Comparison of ENCODE assay signal across 12 cellular contexts in genomic region chr6:88177961-88178464, GRCh38. TPM values are rescaled to one million over a fixed set of nuclear protein-coding genes. Genes with fewer than 3 reads are reported as not detected.
DNase-seq lines count a peak whose midpoint lies in the region; ATAC-seq, FAIRE-seq and TF ChIP-seq lines count a peak whose summit lies in the region.
"Had no signal": no experiment of that assay in that cellular context is flagged by ENCODE, and none has a peak within 500 bp of the region (broad histone marks: within the 10 kb centered on the region; RNA-seq: fewer than 3 reads in every experiment).

No MANE protein-coding gene starts in this region.

- TF ChIP-seq CTCF in GM12865 (IDR thresholded peaks at IDR 0.05; ENCODE audit: insufficient read depth, low read depth, low read length, missing control alignments) (no peak), endothelial cell of umbilical vein (IDR thresholded peaks at IDR 0.05; ENCODE audit: extremely low read depth in 1 of 2, insufficient read depth in 1 of 2, low read depth in 1 of 2, low read length in 2 of 2) (no peak)

- TF ChIP-seq POLR2A in endothelial cell of umbilical vein (IDR thresholded peaks at IDR 0.05; ENCODE audit: low read depth, low read length), result no peak

- peak; percentile 69 for DNase-seq in GM12865 (ENCODE audit: low read depth)
- no peak for DNase-seq in endothelial cell of umbilical vein (ENCODE audit: low read depth, low spot score)
- DNase-seq in HuH-7.5 (ENCODE audit: low spot score), result no peak
- no peak for DNase-seq in activated T-helper 2 cell treated with anti-CD3 and anti-CD28 coated beads, Interferon-gamma antibody, Interleukin-2, Interleukin-4, amounts not matched to agents 10 μg/mL and 5 μg/mL and 100 μg/mL, durations not matched to agents 14 hours and 24 hours and 36 hours (ENCODE audit: low spot score)
- DNase-seq in stimulated activated CD4-positive, alpha-beta T cell treated with anti-CD3 and anti-CD28 coated beads, Interleukin-4, amount 100 ng/mL, for 4 hours, result no peak
- DNase-seq in left lobe of liver (ENCODE audit: low spot score), result no peak
- DNase-seq: DMS79 treated with DMSO at 0.1 percent for 48 hours, glutamatergic neuron had no signal

- no peak overlapping the region for H3K4me3 Mint-ChIP-seq in activated T-helper 2 cell treated with anti-CD3 and anti-CD28 coated beads, Interferon-gamma antibody, Interleukin-2, Interleukin-4, amounts not matched to agents 10 μg/mL and 5 μg/mL and 100 μg/mL, durations not matched to agents 14 hours and 24 hours and 36 hours (ENCODE audit: low read depth)

- ATAC-seq in GM21717 (IDR thresholded peaks at IDR 0.05; ENCODE audit: unreplicated experiment) (peak; percentile 73), HG03571 (IDR thresholded peaks at IDR 0.05; ENCODE audit: unreplicated experiment) (peak; percentile 42), left lobe of liver (no peak)

- H3K4me3 ChIP-seq in GM12865 (ENCODE audit: low read depth, low read length) (no peak overlapping the region), endothelial cell of umbilical vein (replicated peaks in 1 of 3; ENCODE audit: insufficient read depth in 1 of 3, low read depth in 1 of 3, low read length in 3 of 3) (no peak overlapping the region)
- H3K4me3 ChIP-seq: right atrium auricular region, vagina had no signal

- H3K4me2 ChIP-seq in endothelial cell of umbilical vein (ENCODE audit: insufficient read depth, low read length), result no peak overlapping the region

- no peaks in the 10 kb centered on the region for H3K4me1 ChIP-seq in endothelial cell of umbilical vein (ENCODE audit: control insufficient read depth, extremely low read depth, insufficient read depth, low read length)
- H3K4me1 ChIP-seq: right atrium auricular region, vagina had no signal

- CTCF ChIA-PET in endothelial cell of umbilical vein (lab: Charles Lee), result no interaction called here

- FAIRE-seq in endothelial cell of umbilical vein (lab: Jason Lieb, UNC), result no peak

- no peak overlapping the region for H3K27ac ChIP-seq in endothelial cell of umbilical vein (ENCODE audit: insufficient read depth, low read depth, low read length)
- H3K27ac ChIP-seq: right atrium auricular region, vagina had no signal

- peaks cover 15% of the 10 kb centered on the region for H3K27me3 Mint-ChIP-seq in activated T-helper 2 cell treated with anti-CD3 and anti-CD28 coated beads, Interferon-gamma antibody, Interleukin-2, Interleukin-4, amounts not matched to agents 10 μg/mL and 5 μg/mL and 100 μg/mL, durations not matched to agents 14 hours and 24 hours and 36 hours (ENCODE audit: low read depth)

- no peaks in the 10 kb centered on the region for H3K9me3 Mint-ChIP-seq in activated T-helper 2 cell treated with anti-CD3 and anti-CD28 coated beads, Interferon-gamma antibody, Interleukin-2, Interleukin-4, amounts not matched to agents 10 μg/mL and 5 μg/mL and 100 μg/mL, durations not matched to agents 14 hours and 24 hours and 36 hours

- no TSS peak for BruUV-seq in endothelial cell of umbilical vein (replicated peaks; lab: Mats Ljungman, UMichigan)

- H3K9ac ChIP-seq in endothelial cell of umbilical vein (replicated peaks; ENCODE audit: extremely low read depth, insufficient read depth, low read length), result no peak overlapping the region

- no peaks in the 10 kb centered on the region for H3K9me3 ChIP-seq in endothelial cell of umbilical vein (replicated peaks; ENCODE audit: control insufficient read depth, insufficient read depth, low read length)
- H3K9me3 ChIP-seq: right atrium auricular region, vagina had no signal

- H3K36me3 ChIP-seq in endothelial cell of umbilical vein (ENCODE audit: control insufficient read depth in 2 of 2, extremely low read depth in 1 of 2, insufficient read depth in 2 of 2, low read length in 2 of 2), result no peaks in the 10 kb centered on the region
- H3K36me3 ChIP-seq: right atrium auricular region, vagina had no signal

- H3K27ac Mint-ChIP-seq in activated T-helper 2 cell treated with anti-CD3 and anti-CD28 coated beads, Interferon-gamma antibody, Interleukin-2, Interleukin-4, amounts not matched to agents 10 μg/mL and 5 μg/mL and 100 μg/mL, durations not matched to agents 14 hours and 24 hours and 36 hours, result no peak overlapping the region

- no peaks in the 10 kb centered on the region for H3K79me2 ChIP-seq in endothelial cell of umbilical vein (ENCODE audit: control insufficient read depth, insufficient read depth, low read length)

- intact Hi-C loops in endothelial cell of umbilical vein (cut with micrococcal nuclease), result no loop called here
- intact Hi-C loops in activated T-helper 2 cell treated with anti-CD3 and anti-CD28 coated beads, Interferon-gamma antibody, Interleukin-2, Interleukin-4, amounts not matched to agents 10 μg/mL and 5 μg/mL and 100 μg/mL, durations not matched to agents 14 hours and 24 hours and 36 hours (cut with micrococcal nuclease), result no loop called here

- H4K20me1 ChIP-seq in endothelial cell of umbilical vein (replicated peaks; ENCODE audit: control insufficient read depth, extremely low read depth, insufficient read depth, low read length), result no peaks in the 10 kb centered on the region

- no peaks in the 10 kb centered on the region for H3K27me3 ChIP-seq in endothelial cell of umbilical vein (ENCODE audit: control insufficient read depth in 2 of 2, insufficient read depth in 2 of 2, low read length in 2 of 2)
- H3K27me3 ChIP-seq: right atrium auricular region, vagina had no signal

- no peaks in the 10 kb centered on the region for H3K4me1 Mint-ChIP-seq in activated T-helper 2 cell treated with anti-CD3 and anti-CD28 coated beads, Interferon-gamma antibody, Interleukin-2, Interleukin-4, amounts not matched to agents 10 μg/mL and 5 μg/mL and 100 μg/mL, durations not matched to agents 14 hours and 24 hours and 36 hours (ENCODE audit: low read depth)

- POLR2A ChIA-PET in endothelial cell of umbilical vein (lab: Charles Lee), result no interaction called here

- H3K9me1 ChIP-seq in endothelial cell of umbilical vein (replicated peaks; ENCODE audit: control insufficient read depth, extremely low read depth, insufficient read depth, low read length), result no peaks in the 10 kb centered on the region

- dilution Hi-C loops in endothelial cell of umbilical vein (cut with MboI; ENCODE audit: extremely low pct_ligation_motif_present, low sequenced_read_pairs), result no loop called here

- no peak overlapping the region for H2AFZ ChIP-seq in endothelial cell of umbilical vein (ENCODE audit: low read depth, low read length)

- H3K36me3 Mint-ChIP-seq in activated T-helper 2 cell treated with anti-CD3 and anti-CD28 coated beads, Interferon-gamma antibody, Interleukin-2, Interleukin-4, amounts not matched to agents 10 μg/mL and 5 μg/mL and 100 μg/mL, durations not matched to agents 14 hours and 24 hours and 36 hours (ENCODE audit: low read depth), result no peaks in the 10 kb centered on the region

TF ChIP-seq in endothelial cell of umbilical vein, 7 proteins besides CTCF, POLR2A, EP300 and RAD21:
- TF ChIP-seq MAX (IDR thresholded peaks at IDR 0.05; ENCODE audit: insufficient read depth, insufficient read length) (no peak), MYC (IDR thresholded peaks at IDR 0.05; ENCODE audit: low read depth, low read length) (no peak), POLR2AphosphoS5 (IDR thresholded peaks at IDR 0.05; ENCODE audit: insufficient read depth, low read depth, low read length) (no peak), GATA2 (IDR thresholded peaks at IDR 0.05; ENCODE audit: insufficient read depth, insufficient read length, low read depth, low read length) (no peak), FOS (IDR thresholded peaks at IDR 0.05; ENCODE audit: borderline replicate concordance, insufficient read depth, low read length) (peak; percentile 14), JUN (IDR thresholded peaks at IDR 0.05; ENCODE audit: borderline replicate concordance, insufficient read depth, insufficient read length, low read depth) (peak; percentile 26), EZH2 (IDR thresholded peaks at IDR 0.05; ENCODE audit: borderline replicate concordance, low read depth, low read length, severe bottlenecking) (no peak)
TF ChIP-seq in endothelial cell of umbilical vein: peak in this region for 2.

RNA-seq across cellular contexts. Expression of gene CNR1, which starts 11.9 kb away (rescaled TPM):
- total RNA-seq in endothelial cell of umbilical vein (not detected in 2 replicates), left lobe of liver (0.23 TPM)
- 0.06 TPM in 1 of 2 replicates, not detected in the other for polyA plus RNA-seq in endothelial cell of umbilical vein
- polyA plus RNA-seq in endothelial cell of umbilical vein (2011; cell fraction: cytosol; rRNA removed), result not detected in 2 replicates
- not detected in 2 replicates for polyA plus RNA-seq in endothelial cell of umbilical vein (2011; cell fraction: nucleus; rRNA removed)
- polyA plus RNA-seq in endothelial cell of umbilical vein (2012), result not detected in 2 replicates
- polyA minus RNA-seq in endothelial cell of umbilical vein, result not detected in 2 replicates
- polyA minus RNA-seq in endothelial cell of umbilical vein (2011; cell fraction: cytosol; rRNA and poly(A)+ RNA removed), result not detected
- not detected in 2 replicates for polyA minus RNA-seq in endothelial cell of umbilical vein (2011; cell fraction: nucleus; rRNA and poly(A)+ RNA removed)
- total RNA-seq in activated T-helper 2 cell treated with anti-CD3 and anti-CD28 coated beads, Interferon-gamma antibody, Interleukin-2, Interleukin-4, amounts not matched to agents 10 μg/mL and 5 μg/mL and 100 μg/mL, durations not matched to agents 14 hours and 24 hours and 36 hours, result not detected in 2 replicates
